ENCODE assay signal across 2 cellular contexts in the genomic region with DNA sequence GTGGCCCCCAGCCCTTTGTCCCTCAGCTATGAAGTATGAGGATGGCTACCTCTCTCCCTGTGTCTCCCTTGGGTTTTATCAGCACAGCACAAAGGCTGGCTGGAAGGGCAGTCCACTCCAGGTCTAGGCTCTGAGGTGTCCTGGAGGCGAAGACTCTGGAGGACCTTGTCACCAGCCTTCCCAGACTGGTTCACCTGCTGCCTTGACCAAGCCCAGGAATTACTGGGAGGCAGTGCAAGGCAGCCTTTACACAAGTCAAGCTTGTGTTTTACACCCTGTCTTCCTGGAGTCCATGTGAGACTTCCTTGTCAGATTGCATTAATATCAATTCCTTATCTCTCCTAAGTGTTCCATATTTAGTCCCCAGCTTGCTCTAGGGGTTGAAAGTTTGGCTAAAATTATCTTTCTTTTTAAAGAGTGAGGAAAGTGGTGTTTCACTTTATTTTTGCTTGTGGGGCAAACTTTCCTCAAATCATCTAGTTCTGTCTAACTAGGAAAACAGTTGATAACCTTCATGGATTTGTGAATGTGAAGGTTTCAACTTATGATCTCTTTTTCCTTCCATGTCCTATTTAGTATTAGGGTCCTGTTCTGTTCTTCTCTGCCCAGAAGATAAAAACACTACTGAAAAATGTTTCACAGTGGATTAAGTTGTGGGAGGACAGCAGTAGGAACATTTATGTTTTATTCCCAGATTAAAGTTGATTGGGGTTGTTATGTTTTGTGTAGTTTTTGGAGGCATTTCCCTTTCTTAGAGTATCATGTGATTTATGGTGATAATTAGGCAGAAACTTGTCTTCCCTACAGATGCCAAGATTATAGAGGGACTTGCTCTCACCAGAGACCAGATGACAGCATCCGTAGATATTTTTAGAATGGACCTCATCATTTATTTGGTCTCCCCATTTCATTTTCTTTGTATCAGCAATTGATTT.
TF ChIP-seq lines count a peak whose summit lies in the region.

No MANE protein-coding gene starts in this region.

TF ChIP-seq in SK-N-SH treated with all-trans-retinoic acid at 6 μM for 48 hours, 23 proteins besides CTCF, POLR2A, EP300 and RAD21:
- TF ChIP-seq, protein P1, sequence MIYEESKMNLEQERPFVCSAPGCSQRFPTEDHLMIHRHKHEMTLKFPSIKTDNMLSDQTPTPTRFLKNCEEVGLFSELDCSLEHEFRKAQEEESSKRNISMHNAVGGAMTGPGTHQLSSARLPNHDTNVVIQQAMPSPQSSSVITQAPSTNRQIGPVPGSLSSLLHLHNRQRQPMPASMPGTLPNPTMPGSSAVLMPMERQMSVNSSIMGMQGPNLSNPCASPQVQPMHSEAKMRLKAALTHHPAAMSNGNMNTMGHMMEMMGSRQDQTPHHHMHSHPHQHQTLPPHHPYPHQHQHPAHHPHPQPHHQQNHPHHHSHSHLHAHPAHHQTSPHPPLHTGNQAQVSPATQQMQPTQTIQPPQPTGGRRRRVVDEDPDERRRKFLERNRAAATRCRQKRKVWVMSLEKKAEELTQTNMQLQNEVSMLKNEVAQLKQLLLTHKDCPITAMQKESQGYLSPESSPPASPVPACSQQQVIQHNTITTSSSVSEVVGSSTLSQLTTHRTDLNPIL (CRISPR knock-in tag; IDR thresholded peaks at IDR 0.05; ENCODE audit: low read depth), result no peak
- TF ChIP-seq, protein P2, sequence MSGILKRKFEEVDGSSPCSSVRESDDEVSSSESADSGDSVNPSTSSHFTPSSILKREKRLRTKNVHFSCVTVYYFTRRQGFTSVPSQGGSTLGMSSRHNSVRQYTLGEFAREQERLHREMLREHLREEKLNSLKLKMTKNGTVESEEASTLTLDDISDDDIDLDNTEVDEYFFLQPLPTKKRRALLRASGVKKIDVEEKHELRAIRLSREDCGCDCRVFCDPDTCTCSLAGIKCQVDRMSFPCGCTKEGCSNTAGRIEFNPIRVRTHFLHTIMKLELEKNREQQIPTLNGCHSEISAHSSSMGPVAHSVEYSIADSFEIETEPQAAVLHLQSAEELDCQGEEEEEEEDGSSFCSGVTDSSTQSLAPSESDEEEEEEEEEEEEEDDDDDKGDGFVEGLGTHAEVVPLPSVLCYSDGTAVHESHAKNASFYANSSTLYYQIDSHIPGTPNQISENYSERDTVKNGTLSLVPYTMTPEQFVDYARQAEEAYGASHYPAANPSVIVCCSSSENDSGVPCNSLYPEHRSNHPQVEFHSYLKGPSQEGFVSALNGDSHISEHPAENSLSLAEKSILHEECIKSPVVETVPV (CRISPR knock-in tag; IDR thresholded peaks at IDR 0.05), result no peak
- TF ChIP-seq, protein P3, sequence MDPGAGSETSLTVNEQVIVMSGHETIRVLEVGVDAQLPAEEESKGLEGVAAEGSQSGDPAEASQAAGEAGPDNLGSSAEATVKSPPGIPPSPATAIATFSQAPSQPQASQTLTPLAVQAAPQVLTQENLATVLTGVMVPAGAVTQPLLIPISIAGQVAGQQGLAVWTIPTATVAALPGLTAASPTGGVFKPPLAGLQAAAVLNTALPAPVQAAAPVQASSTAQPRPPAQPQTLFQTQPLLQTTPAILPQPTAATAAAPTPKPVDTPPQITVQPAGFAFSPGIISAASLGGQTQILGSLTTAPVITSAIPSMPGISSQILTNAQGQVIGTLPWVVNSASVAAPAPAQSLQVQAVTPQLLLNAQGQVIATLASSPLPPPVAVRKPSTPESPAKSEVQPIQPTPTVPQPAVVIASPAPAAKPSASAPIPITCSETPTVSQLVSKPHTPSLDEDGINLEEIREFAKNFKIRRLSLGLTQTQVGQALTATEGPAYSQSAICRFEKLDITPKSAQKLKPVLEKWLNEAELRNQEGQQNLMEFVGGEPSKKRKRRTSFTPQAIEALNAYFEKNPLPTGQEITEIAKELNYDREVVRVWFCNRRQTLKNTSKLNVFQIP (CRISPR knock-in tag; IDR thresholded peaks at IDR 0.05; ENCODE audit: borderline replicate concordance, low read depth), result no peak
- TF ChIP-seq, protein P4, sequence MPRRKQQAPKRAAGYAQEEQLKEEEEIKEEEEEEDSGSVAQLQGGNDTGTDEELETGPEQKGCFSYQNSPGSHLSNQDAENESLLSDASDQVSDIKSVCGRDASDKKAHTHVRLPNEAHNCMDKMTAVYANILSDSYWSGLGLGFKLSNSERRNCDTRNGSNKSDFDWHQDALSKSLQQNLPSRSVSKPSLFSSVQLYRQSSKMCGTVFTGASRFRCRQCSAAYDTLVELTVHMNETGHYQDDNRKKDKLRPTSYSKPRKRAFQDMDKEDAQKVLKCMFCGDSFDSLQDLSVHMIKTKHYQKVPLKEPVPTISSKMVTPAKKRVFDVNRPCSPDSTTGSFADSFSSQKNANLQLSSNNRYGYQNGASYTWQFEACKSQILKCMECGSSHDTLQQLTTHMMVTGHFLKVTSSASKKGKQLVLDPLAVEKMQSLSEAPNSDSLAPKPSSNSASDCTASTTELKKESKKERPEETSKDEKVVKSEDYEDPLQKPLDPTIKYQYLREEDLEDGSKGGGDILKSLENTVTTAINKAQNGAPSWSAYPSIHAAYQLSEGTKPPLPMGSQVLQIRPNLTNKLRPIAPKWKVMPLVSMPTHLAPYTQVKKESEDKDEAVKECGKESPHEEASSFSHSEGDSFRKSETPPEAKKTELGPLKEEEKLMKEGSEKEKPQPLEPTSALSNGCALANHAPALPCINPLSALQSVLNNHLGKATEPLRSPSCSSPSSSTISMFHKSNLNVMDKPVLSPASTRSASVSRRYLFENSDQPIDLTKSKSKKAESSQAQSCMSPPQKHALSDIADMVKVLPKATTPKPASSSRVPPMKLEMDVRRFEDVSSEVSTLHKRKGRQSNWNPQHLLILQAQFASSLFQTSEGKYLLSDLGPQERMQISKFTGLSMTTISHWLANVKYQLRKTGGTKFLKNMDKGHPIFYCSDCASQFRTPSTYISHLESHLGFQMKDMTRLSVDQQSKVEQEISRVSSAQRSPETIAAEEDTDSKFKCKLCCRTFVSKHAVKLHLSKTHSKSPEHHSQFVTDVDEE (CRISPR knock-in tag; IDR thresholded peaks at IDR 0.05), result no peak
- no peak for TF ChIP-seq ZNF565 (CRISPR knock-in tag; conservative IDR thresholded peaks at IDR 0.05; ENCODE audit: low read depth)

TF ChIP-seq in SK-N-SH, 30 proteins besides CTCF, POLR2A, EP300 and RAD21:
- TF ChIP-seq, protein P5, sequence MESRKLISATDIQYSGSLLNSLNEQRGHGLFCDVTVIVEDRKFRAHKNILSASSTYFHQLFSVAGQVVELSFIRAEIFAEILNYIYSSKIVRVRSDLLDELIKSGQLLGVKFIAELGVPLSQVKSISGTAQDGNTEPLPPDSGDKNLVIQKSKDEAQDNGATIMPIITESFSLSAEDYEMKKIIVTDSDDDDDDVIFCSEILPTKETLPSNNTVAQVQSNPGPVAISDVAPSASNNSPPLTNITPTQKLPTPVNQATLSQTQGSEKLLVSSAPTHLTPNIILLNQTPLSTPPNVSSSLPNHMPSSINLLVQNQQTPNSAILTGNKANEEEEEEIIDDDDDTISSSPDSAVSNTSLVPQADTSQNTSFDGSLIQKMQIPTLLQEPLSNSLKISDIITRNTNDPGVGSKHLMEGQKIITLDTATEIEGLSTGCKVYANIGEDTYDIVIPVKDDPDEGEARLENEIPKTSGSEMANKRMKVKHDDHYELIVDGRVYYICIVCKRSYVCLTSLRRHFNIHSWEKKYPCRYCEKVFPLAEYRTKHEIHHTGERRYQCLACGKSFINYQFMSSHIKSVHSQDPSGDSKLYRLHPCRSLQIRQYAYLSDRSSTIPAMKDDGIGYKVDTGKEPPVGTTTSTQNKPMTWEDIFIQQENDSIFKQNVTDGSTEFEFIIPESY (IDR thresholded peaks at IDR 0.05; ENCODE audit: borderline replicate concordance, low read depth), result no peak
- no peak for TF ChIP-seq EZH2phosphoT487 (IDR thresholded peaks at IDR 0.05; ENCODE audit: borderline replicate concordance, low read depth)
- no peak for TF ChIP-seq TCF12 (IDR thresholded peaks at IDR 0.05)
- TF ChIP-seq, protein P6, sequence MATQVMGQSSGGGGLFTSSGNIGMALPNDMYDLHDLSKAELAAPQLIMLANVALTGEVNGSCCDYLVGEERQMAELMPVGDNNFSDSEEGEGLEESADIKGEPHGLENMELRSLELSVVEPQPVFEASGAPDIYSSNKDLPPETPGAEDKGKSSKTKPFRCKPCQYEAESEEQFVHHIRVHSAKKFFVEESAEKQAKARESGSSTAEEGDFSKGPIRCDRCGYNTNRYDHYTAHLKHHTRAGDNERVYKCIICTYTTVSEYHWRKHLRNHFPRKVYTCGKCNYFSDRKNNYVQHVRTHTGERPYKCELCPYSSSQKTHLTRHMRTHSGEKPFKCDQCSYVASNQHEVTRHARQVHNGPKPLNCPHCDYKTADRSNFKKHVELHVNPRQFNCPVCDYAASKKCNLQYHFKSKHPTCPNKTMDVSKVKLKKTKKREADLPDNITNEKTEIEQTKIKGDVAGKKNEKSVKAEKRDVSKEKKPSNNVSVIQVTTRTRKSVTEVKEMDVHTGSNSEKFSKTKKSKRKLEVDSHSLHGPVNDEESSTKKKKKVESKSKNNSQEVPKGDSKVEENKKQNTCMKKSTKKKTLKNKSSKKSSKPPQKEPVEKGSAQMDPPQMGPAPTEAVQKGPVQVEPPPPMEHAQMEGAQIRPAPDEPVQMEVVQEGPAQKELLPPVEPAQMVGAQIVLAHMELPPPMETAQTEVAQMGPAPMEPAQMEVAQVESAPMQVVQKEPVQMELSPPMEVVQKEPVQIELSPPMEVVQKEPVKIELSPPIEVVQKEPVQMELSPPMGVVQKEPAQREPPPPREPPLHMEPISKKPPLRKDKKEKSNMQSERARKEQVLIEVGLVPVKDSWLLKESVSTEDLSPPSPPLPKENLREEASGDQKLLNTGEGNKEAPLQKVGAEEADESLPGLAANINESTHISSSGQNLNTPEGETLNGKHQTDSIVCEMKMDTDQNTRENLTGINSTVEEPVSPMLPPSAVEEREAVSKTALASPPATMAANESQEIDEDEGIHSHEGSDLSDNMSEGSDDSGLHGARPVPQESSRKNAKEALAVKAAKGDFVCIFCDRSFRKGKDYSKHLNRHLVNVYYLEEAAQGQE (IDR thresholded peaks at IDR 0.05; ENCODE audit: low read depth, low read length), result no peak
- no peak for TF ChIP-seq NFIC (IDR thresholded peaks at IDR 0.05; ENCODE audit: borderline replicate concordance)
- TF ChIP-seq RCOR1 (IDR thresholded peaks at IDR 0.05; ENCODE audit: low read length), result no peak
- TF ChIP-seq GATA2 (CRISPR knock-in tag; IDR thresholded peaks at IDR 0.05), result no peak
- TF ChIP-seq RXRA (IDR thresholded peaks at IDR 0.05; ENCODE audit: borderline replicate concordance, low read depth), result no peak
- TF ChIP-seq, protein P7, sequence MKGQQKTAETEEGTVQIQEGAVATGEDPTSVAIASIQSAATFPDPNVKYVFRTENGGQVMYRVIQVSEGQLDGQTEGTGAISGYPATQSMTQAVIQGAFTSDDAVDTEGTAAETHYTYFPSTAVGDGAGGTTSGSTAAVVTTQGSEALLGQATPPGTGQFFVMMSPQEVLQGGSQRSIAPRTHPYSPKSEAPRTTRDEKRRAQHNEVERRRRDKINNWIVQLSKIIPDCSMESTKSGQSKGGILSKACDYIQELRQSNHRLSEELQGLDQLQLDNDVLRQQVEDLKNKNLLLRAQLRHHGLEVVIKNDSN (IDR thresholded peaks at IDR 0.05; ENCODE audit: borderline replicate concordance, low read depth), result no peak
- no peak for TF ChIP-seq POLR2AphosphoS5 (IDR thresholded peaks at IDR 0.05; ENCODE audit: low read depth, low read length)
- TF ChIP-seq YY1 (IDR thresholded peaks at IDR 0.05; ENCODE audit: low read depth), result no peak
